Comparison of ENCODE assay signal across 22 cellular contexts in genomic region chr9:99556998-99557397, GRCh38.
"Had no signal": no experiment of that assay in that cellular context is flagged by ENCODE, and none has a peak within 500 bp of the region (broad histone marks: within the 10 kb centered on the region; RNA-seq: fewer than 3 reads in every experiment).

No MANE protein-coding gene starts in this region.

- H3K4me3 Mint-ChIP-seq: naive thymus-derived CD4-positive, alpha-beta T cell; nephron progenitor cell had no signal

- H3K27ac Mint-ChIP-seq: naive thymus-derived CD4-positive, alpha-beta T cell; nephron progenitor cell; progenitor cell of endocrine pancreas had no signal

- ATAC-seq: gastrocnemius medialis; heart right ventricle; left lobe of liver; naive thymus-derived CD4-positive, alpha-beta T cell; pancreas; right lobe of liver had no signal

- DNase-seq: cortex of kidney; dorsolateral prefrontal cortex; effector CD8-positive, alpha-beta T cell; gastrocnemius medialis; heart right ventricle; hypothalamus; islet precursor cell; mammary epithelial cell; naive thymus-derived CD4-positive, alpha-beta T cell; nephron progenitor cell; nucleus accumbens; pancreas; retina; right lobe of liver; stimulated activated CD4-positive, alpha-beta T cell treated with anti-CD3 and anti-CD28 coated beads, Interleukin-1b, Interleukin-23, amount 100 ng/mL, for 48 hours; stimulated activated CD4-positive, alpha-beta T cell treated with anti-CD3 and anti-CD28 coated beads, Interleukin-4, amount 100 ng/mL, for 24 hours; stimulated activated naive CD4-positive, alpha-beta T cell; stomach; substantia nigra; trophoblast cell had no signal

- H3K27me3 Mint-ChIP-seq: progenitor cell of endocrine pancreas had no signal

- H3K4me1 Mint-ChIP-seq: naive thymus-derived CD4-positive, alpha-beta T cell; nephron progenitor cell had no signal
